31 cellular contexts compared by ENCODE assay signal in the genomic region with DNA sequence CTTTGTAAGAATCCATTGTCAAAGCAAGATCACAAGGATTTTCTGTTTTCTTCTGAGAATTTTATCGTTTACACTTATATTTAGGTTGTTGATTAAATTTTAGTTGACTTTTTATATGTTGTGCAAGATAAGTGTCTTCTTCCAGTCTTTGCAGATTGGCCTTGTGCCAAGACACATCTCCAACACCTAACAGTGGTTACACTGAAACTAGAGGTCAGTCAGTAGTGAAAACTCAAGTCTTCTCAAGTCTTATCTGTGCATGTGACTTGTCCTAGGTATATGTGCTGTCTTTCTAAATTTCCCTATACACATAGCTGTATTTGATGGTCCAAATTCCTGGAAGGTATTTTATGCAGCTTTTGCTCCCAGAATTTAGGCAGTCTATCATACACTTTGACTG.
"Had no signal": no experiment of that assay in that cellular context is flagged by ENCODE, and none has a peak within 500 bp of the region (broad histone marks: within the 10 kb centered on the region; RNA-seq: fewer than 3 reads in every experiment).

No MANE protein-coding gene starts in this region.

- H3K4me3 ChIP-seq: body of pancreas, coronary artery, esophagus muscularis mucosa, gastrocnemius medialis, heart left ventricle had no signal

- H3K27me3 ChIP-seq: body of pancreas, esophagus muscularis mucosa, foreskin keratinocyte, gastrocnemius medialis, heart left ventricle had no signal

- H3K27ac ChIP-seq: body of pancreas, coronary artery, esophagus muscularis mucosa, gastrocnemius medialis, heart left ventricle, WERI-Rb-1 had no signal

- H3K4me1 Mint-ChIP-seq: activated B cell treated with CpG ODN at 0.5 μM for 24 hours; activated T-helper 17 cell treated with anti-CD3 and anti-CD28 coated beads, Interleukin-2, amount 50 U/mL, for 72 hours; T-helper 17 cell had no signal

- H3K27ac Mint-ChIP-seq: activated B cell treated with CpG ODN at 0.5 μM for 24 hours; activated CD8-positive, alpha-beta T cell treated with anti-CD3 and anti-CD28 coated beads for 36 hours; activated naive CD8-positive, alpha-beta T cell; activated T-helper 17 cell treated with anti-CD3 and anti-CD28 coated beads, Interleukin-2, amount 50 U/mL, for 72 hours; dendritic cell treated with granulocyte-macrophage colony-stimulating factor and Interleukin-4, amounts not matched to agents 40 ng/mL and 50 ng/mL, for 4 days; effector memory CD8-positive, alpha-beta T cell; T-helper 17 cell; T-helper 2 cell treated with Interferon-gamma antibody and Interleukin-4, amounts not matched to agents 5 μg/mL and 100 μg/mL, for 36 hours had no signal

- DNase-seq: activated B cell treated with CpG ODN at 0.5 μM for 24 hours; activated CD4-positive, alpha-beta T cell treated with anti-CD3 and anti-CD28 coated beads for 48 hours; activated CD4-positive, alpha-beta T cell treated with anti-CD3 and anti-CD28 coated beads, Interleukin-2, amount 50 U/mL, for 1 hour; activated CD4-positive, alpha-beta T cell treated with anti-CD3 and anti-CD28 coated beads, Interleukin-2, amount 50 U/mL, for 48 hours; activated CD8-positive, alpha-beta memory T cell treated with anti-CD3 and anti-CD28 coated beads for 24 hours; activated CD8-positive, alpha-beta T cell treated with anti-CD3 and anti-CD28 coated beads for 36 hours; activated effector memory CD4-positive, alpha-beta T cell treated with Interleukin-2 at 50 U/mL for 16 hours; activated gamma-delta T cell treated with Interleukin-2 at 50 U/mL for 16 hours; activated naive CD4-positive, alpha-beta T cell treated with anti-CD3 and anti-CD28 coated beads, Interleukin-2, amount 50 U/mL, for 16 hours; activated naive CD4-positive, alpha-beta T cell treated with Interleukin-2 at 50 U/mL for 16 hours; activated T-cell treated with anti-CD3 and anti-CD28 coated beads, Interleukin-2, amount 50 U/mL, for 4 hours; amniotic stem cell; anterior cingulate cortex; body of pancreas; central memory CD4-positive, alpha-beta T cell; effector CD4-positive, alpha-beta T cell; effector memory CD8-positive, alpha-beta T cell; gastrocnemius medialis; glutamatergic neuron; heart left ventricle; T-helper 17 cell; T1000; WERI-Rb-1 had no signal

- H3K4me3 Mint-ChIP-seq: activated B cell treated with CpG ODN at 0.5 μM for 24 hours; activated CD8-positive, alpha-beta T cell treated with anti-CD3 and anti-CD28 coated beads for 36 hours; activated naive CD8-positive, alpha-beta T cell; activated T-cell treated with anti-CD3 and anti-CD28 coated beads, Interleukin-2, amount 50 U/mL, for 4 hours; activated T-helper 17 cell treated with anti-CD3 and anti-CD28 coated beads, Interleukin-2, amount 50 U/mL, for 72 hours; dendritic cell treated with granulocyte-macrophage colony-stimulating factor and Interleukin-4, amounts not matched to agents 40 ng/mL and 50 ng/mL, for 4 days; effector memory CD8-positive, alpha-beta T cell; T-helper 17 cell; T-helper 2 cell treated with Interferon-gamma antibody and Interleukin-4, amounts not matched to agents 5 μg/mL and 100 μg/mL, for 36 hours had no signal

- H3K27me3 Mint-ChIP-seq: activated B cell treated with CpG ODN at 0.5 μM for 24 hours; dendritic cell treated with granulocyte-macrophage colony-stimulating factor and Interleukin-4, amounts not matched to agents 40 ng/mL and 50 ng/mL, for 4 days; effector memory CD8-positive, alpha-beta T cell had no signal

- H3K36me3 Mint-ChIP-seq: activated naive CD8-positive, alpha-beta T cell had no signal

- H3K36me3 ChIP-seq: esophagus muscularis mucosa, gastrocnemius medialis, heart left ventricle, WERI-Rb-1 had no signal

- ATAC-seq: activated CD4-positive, CD25-positive, alpha-beta regulatory T cell treated with anti-CD3 and anti-CD28 coated beads, Interleukin-2, amount 50 U/mL, for 24 hours; activated CD8-positive, alpha-beta T cell treated with anti-CD3 and anti-CD28 coated beads for 36 hours; activated T-cell treated with anti-CD3 and anti-CD28 coated beads, Interleukin-2, amount 50 U/mL, for 4 hours; activated T-helper 17 cell treated with anti-CD3 and anti-CD28 coated beads, Interleukin-2, amount 50 U/mL, for 72 hours; body of pancreas; effector memory CD8-positive, alpha-beta T cell; gastrocnemius medialis; heart left ventricle; T-helper 17 cell had no signal

- H3K4me1 ChIP-seq: body of pancreas, esophagus muscularis mucosa, gastrocnemius medialis, heart left ventricle had no signal

- H3K9me3 Mint-ChIP-seq: activated B cell treated with CpG ODN at 0.5 μM for 24 hours; activated CD8-positive, alpha-beta T cell treated with anti-CD3 and anti-CD28 coated beads for 36 hours; activated T-cell treated with anti-CD3 and anti-CD28 coated beads, Interleukin-2, amount 50 U/mL, for 4 hours; activated T-helper 17 cell treated with anti-CD3 and anti-CD28 coated beads, Interleukin-2, amount 50 U/mL, for 72 hours; T-helper 2 cell treated with Interferon-gamma antibody and Interleukin-4, amounts not matched to agents 5 μg/mL and 100 μg/mL, for 36 hours had no signal

- H3K9me3 ChIP-seq: body of pancreas, esophagus muscularis mucosa, gastrocnemius medialis had no signal
